ENCODE assay signal across 16 cellular contexts in genomic region chr7:108653526-108653925, GRCh38.
DNase-seq lines count a peak whose midpoint lies in the region; ATAC-seq and TF ChIP-seq lines count a peak whose summit lies in the region.
"Had no signal": no experiment of that assay in that cellular context is flagged by ENCODE, and none has a peak within 500 bp of the region (broad histone marks: within the 10 kb centered on the region; RNA-seq: fewer than 3 reads in every experiment).

No MANE protein-coding gene starts in this region.

- 33% methylated on average over 4 of the region's 4 CpGs for WGBS in liver

- H3K27me3 ChIP-seq in fibroblast of lung (ENCODE audit: control insufficient read depth, insufficient read depth, low read length) (no peaks in the 10 kb centered on the region), liver (ENCODE audit: control insufficient read depth in 4 of 4, insufficient read depth in 4 of 4, low read length in 3 of 4) (no peaks in the 10 kb centered on the region)
- H3K27me3 ChIP-seq: SJSA1 had no signal

- no peak overlapping the region for H3K4me2 ChIP-seq in fibroblast of lung (ENCODE audit: extremely low read depth, insufficient read depth, low read length)
- H3K4me2 ChIP-seq: A549, GM23338, KMS-11 had no signal

- no peaks in the 10 kb centered on the region for H4K20me1 ChIP-seq in fibroblast of lung (ENCODE audit: control insufficient read depth, extremely low read depth, insufficient read depth, low read length)

- H3K36me3 ChIP-seq in fibroblast of lung (ENCODE audit: control insufficient read depth, insufficient read depth, low read length) (no peaks in the 10 kb centered on the region), liver (ENCODE audit: control insufficient read depth in 4 of 4, insufficient read depth in 3 of 4, low read depth in 1 of 4, low read length in 3 of 4) (no peaks in the 10 kb centered on the region)
- H3K36me3 ChIP-seq: SJSA1 had no signal

- H3K9ac ChIP-seq in fibroblast of lung (ENCODE audit: insufficient read depth, low read length): no peak overlapping the region
- peak overlapping the region in 1 of 2 donors; percentile 44 for H3K9ac ChIP-seq in liver (ENCODE audit: low read depth in 1 of 2, low read length in 2 of 2)
- H3K9ac ChIP-seq: KMS-11 had no signal

- in situ Hi-C loops in KBM-7 (cut with MboI; ENCODE audit: low pct_unique_long_range_greater_than_20kb, low sequenced_read_pairs): no loop called here

- H3K4me3 ChIP-seq in fibroblast of lung (replicated peaks in 1 of 4; ENCODE audit: control extremely low read depth in 1 of 4, insufficient read depth in 1 of 4, low read depth in 3 of 4, low read length in 4 of 4): no peak overlapping the region
- H3K4me3 ChIP-seq in liver (ENCODE audit: low read depth in 1 of 3, low read length in 3 of 3): no peak overlapping the region
- H3K4me3 ChIP-seq: A549, GM23338, SJSA1 had no signal

- TF ChIP-seq CTCF in fibroblast of lung (conservative IDR thresholded peaks at IDR 0.05 in 1 of 2, IDR thresholded peaks at IDR 0.05 in 1 of 2; ENCODE audit: low read depth in 1 of 2, low read length in 2 of 2) (no peak), liver (IDR thresholded peaks at IDR 0.05; ENCODE audit: low read depth, low read length, missing input control) (no peak)

- H3K9me3 ChIP-seq in fibroblast of lung (ENCODE audit: control insufficient read depth, insufficient read depth, low read depth, low read length) (no peaks in the 10 kb centered on the region), liver (ENCODE audit: control insufficient read depth in 4 of 4, low read length in 3 of 4) (no peaks in the 10 kb centered on the region)
- H3K9me3 ChIP-seq: A549, SJSA1 had no signal

- peak; percentile 48 to 70 for TF ChIP-seq RAD21 in liver (IDR thresholded peaks at IDR 0.05)

- no peaks in the 10 kb centered on the region for H3K4me1 ChIP-seq in fibroblast of lung (ENCODE audit: control insufficient read depth, extremely low read depth, insufficient read depth, low read length)
- peaks cover 0 to 19% (median 3%) of the 10 kb centered on the region in 4 donors for H3K4me1 ChIP-seq in liver (ENCODE audit: control insufficient read depth in 4 of 4, insufficient read depth in 4 of 4, low read length in 3 of 4)
- H3K4me1 ChIP-seq: SJSA1 had no signal

- DNase-seq in HT1080 (ENCODE audit: low read depth) (peak; percentile 7), amniotic epithelial cell (ENCODE audit: low read depth) (peak; percentile 51), fibroblast of lung (ENCODE audit: low read depth in 2 of 2) (peak; percentile 3 to 40), KBM-7 (no peak), iPS-NIHi7 (ENCODE audit: extremely low spot score) (no peak)
- DNase-seq: CD4-positive, alpha-beta memory T cell; NCI-H1092; NCI-H2081 had no signal

- H2AFZ ChIP-seq in fibroblast of lung (ENCODE audit: low read length): no peak overlapping the region
- H2AFZ ChIP-seq: GM23338 had no signal

- no peak overlapping the region for H3K27ac ChIP-seq in fibroblast of lung (ENCODE audit: insufficient read depth, low read length)
- H3K27ac ChIP-seq in liver (ENCODE audit: low read depth in 1 of 2, low read length in 2 of 2): peak overlapping the region; percentile 78 to 93
- H3K27ac ChIP-seq: A549, KMS-11, SJSA1 had no signal

- ATAC-seq in HG02588 (IDR thresholded peaks at IDR 0.05; ENCODE audit: unreplicated experiment): no peak
- ATAC-seq: A549, GM23338, HCT116, Panc1 had no signal

- H3K79me2 ChIP-seq in fibroblast of lung (ENCODE audit: control insufficient read depth, insufficient read depth, low read length): no peaks in the 10 kb centered on the region

TF ChIP-seq in liver, 16 proteins besides CTCF, POLR2A, EP300 and RAD21:
- peak; percentile 77 to 96 for TF ChIP-seq JUND (IDR thresholded peaks at IDR 0.05)
- peak; percentile 75 to 92 for TF ChIP-seq RXRA (IDR thresholded peaks at IDR 0.05)
- TF ChIP-seq FOXA2 (IDR thresholded peaks at IDR 0.05): peak; percentile 86
- TF ChIP-seq SP1 (IDR thresholded peaks at IDR 0.05): peak; percentile 98
- peak; percentile 95 to 98 for TF ChIP-seq HNF4A (conservative IDR thresholded peaks at IDR 0.05)
- peak; percentile 82 for TF ChIP-seq MAX (IDR thresholded peaks at IDR 0.05)
- TF ChIP-seq EGR1 (IDR thresholded peaks at IDR 0.05; ENCODE audit: low read depth in 2 of 2): peak in 1 of 2 donors; percentile 57
- no peak for TF ChIP-seq NR2F2 (IDR thresholded peaks at IDR 0.05)
- peak; percentile 90 for TF ChIP-seq ATF3 (IDR thresholded peaks at IDR 0.05)
- TF ChIP-seq YY1 (IDR thresholded peaks at IDR 0.05): peak; percentile 85
- TF ChIP-seq TAF1 (conservative IDR thresholded peaks at IDR 0.05): peak; percentile 22
- TF ChIP-seq REST (IDR thresholded peaks at IDR 0.05): peak; percentile 82
- TF ChIP-seq ZBTB33 (IDR thresholded peaks at IDR 0.05): peak; percentile 86
- peak in 1 of 2 donors; percentile 40 for TF ChIP-seq GABPA (IDR thresholded peaks at IDR 0.05 in 1 of 2, conservative IDR thresholded peaks at IDR 0.05 in 1 of 2)
- peak; percentile 86 for TF ChIP-seq HNF4G (IDR thresholded peaks at IDR 0.05)
- TF ChIP-seq FOXA1 (IDR thresholded peaks at IDR 0.05): peak; percentile 87

Comparison
In these comparisons a context has a peak if more than half of its experiments do, and no peak if none do; other contexts are left out.
1. DNase-seq: peak in HT1080 (single experiment), amniotic epithelial cell (single experiment) and fibroblast of lung (2 of 2); none in KBM-7 (single experiment) and iPS-NIHi7 (single experiment).